In the genomic region with DNA sequence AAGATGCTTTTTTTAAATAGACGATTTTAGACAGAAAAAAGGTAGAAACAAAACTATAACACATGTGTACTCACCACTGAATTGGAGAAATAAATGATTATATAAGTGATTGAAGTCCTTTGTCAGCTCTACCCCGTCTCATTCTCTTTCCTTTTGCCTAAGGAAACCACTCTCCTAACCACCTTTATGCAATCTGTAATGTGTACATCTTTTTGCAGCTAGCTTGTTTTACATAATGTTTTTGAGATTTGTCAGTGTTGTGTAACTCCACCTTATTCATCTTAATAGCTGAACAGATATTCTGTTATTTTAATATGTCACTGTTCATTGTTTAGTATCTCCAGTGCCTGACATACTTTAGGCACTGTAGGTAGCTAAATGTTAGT, we compare ENCODE assay signal across 8 cellular contexts. TPM values are rescaled to one million over a fixed set of nuclear protein-coding genes. Genes with fewer than 3 reads are reported as not detected.
A peak's percentile ranks its signal among the peaks of the same experiment; 100 is the strongest.
DNase-seq lines count a peak whose midpoint lies in the region; ATAC-seq and TF ChIP-seq lines count a peak whose summit lies in the region.

No MANE protein-coding gene starts in this region.

- no peaks in the 10 kb centered on the region for H4K20me1 ChIP-seq in BLaER1 treated with 17β-estradiol and CSF1 and Interleukin-3, amounts not matched to agents 10 nM and 100 nM

- peak overlapping the region; percentile 66 to 93 (median 79) for H3K4me2 ChIP-seq in BLaER1 treated with 17β-estradiol and CSF1 and Interleukin-3, amounts not matched to agents 10 nM and 100 nM

- H3K36me3 ChIP-seq in BLaER1 treated with 17β-estradiol and CSF1 and Interleukin-3, amounts not matched to agents 10 nM and 100 nM = peaks cover 23 to 42% (median 33%) of the 10 kb centered on the region in 11 experiments

- H3K9me3 ChIP-seq in BLaER1 treated with 17β-estradiol and CSF1 and Interleukin-3, amounts not matched to agents 10 nM and 100 nM (replicated peaks in 1 of 11) = peaks cover 0 to 10% (median 3%) of the 10 kb centered on the region in 11 experiments; a peak in 8 of 22 replicates

- peaks cover 32 to 47% of the 10 kb centered on the region in 2 donors for H3K4me1 Mint-ChIP-seq in natural killer cell treated with Interleukin-12 subunit alpha and Interleukin-12 subunit beta and Interleukin-15 and Interleukin-18, amount 100 ng/mL, for 72 hours (ENCODE audit: low read depth in 2 of 2)

- no peaks in the 10 kb centered on the region for H3K27me3 ChIP-seq in BLaER1 treated with 17β-estradiol and CSF1 and Interleukin-3, amounts not matched to agents 10 nM and 100 nM

- intact Hi-C loops in sciatic nerve (cut with DNase I) = no loop called here

- no peaks in the 10 kb centered on the region for H3K27me3 Mint-ChIP-seq in natural killer cell treated with Interleukin-12 subunit alpha and Interleukin-12 subunit beta and Interleukin-15 and Interleukin-18, amount 100 ng/mL, for 72 hours

- peaks cover 2% of the 10 kb centered on the region for H3K36me3 Mint-ChIP-seq in natural killer cell treated with Interleukin-12 subunit alpha and Interleukin-12 subunit beta and Interleukin-15 and Interleukin-18, amount 100 ng/mL, for 72 hours

- peak overlapping the region; percentile 98 for H3K4me3 Mint-ChIP-seq in natural killer cell treated with Interleukin-12 subunit alpha and Interleukin-12 subunit beta and Interleukin-15 and Interleukin-18, amount 100 ng/mL, for 72 hours

- H3K27ac ChIP-seq in BLaER1 treated with 17β-estradiol and CSF1 and Interleukin-3, amounts not matched to agents 10 nM and 100 nM = peak overlapping the region; percentile 53 to 95 (median 90)
- H3K27ac ChIP-seq in coronary artery = peak overlapping the region; percentile 93 to 96

- H3K9ac ChIP-seq in BLaER1 treated with 17β-estradiol and CSF1 and Interleukin-3, amounts not matched to agents 10 nM and 100 nM = peak overlapping the region; percentile 84 to 96 (median 90)

- peak; percentile 16 for DNase-seq in NCI-H146 (lab: John Stamatoyannopoulos, UW)
- DNase-seq in coronary artery (ENCODE audit: low spot score) = no peak
- DNase-seq in natural killer cell treated with Interleukin-12 subunit alpha and Interleukin-12 subunit beta and Interleukin-15 and Interleukin-18, amount 100 ng/mL, for 72 hours (ENCODE audit: low spot score) = no peak
- no peak for DNase-seq in DMS114 treated with DMSO at 0.1 percent for 48 hours (lab: John Stamatoyannopoulos, UW; ENCODE audit: unreplicated experiment)
- DNase-seq in NCI-H187 treated with DMSO at 0.1 percent for 48 hours (lab: John Stamatoyannopoulos, UW) = no peak
- DNase-seq in NCI-H1092 (lab: John Stamatoyannopoulos, UW) = no peak
- DNase-seq in sciatic nerve (ENCODE audit: low spot score) = no peak

- peaks cover 20 to 69% (median 43%) of the 10 kb centered on the region in 10 experiments for H3K4me1 ChIP-seq in BLaER1 treated with 17β-estradiol and CSF1 and Interleukin-3, amounts not matched to agents 10 nM and 100 nM

- no peak for TF ChIP-seq CTCF in coronary artery (IDR thresholded peaks at IDR 0.05)

- no peak for ATAC-seq in natural killer cell treated with Interleukin-12 subunit alpha and Interleukin-12 subunit beta and Interleukin-15 and Interleukin-18, amount 100 ng/mL, for 72 hours
- ATAC-seq in sciatic nerve = no peak

- H3K27ac Mint-ChIP-seq in natural killer cell treated with Interleukin-12 subunit alpha and Interleukin-12 subunit beta and Interleukin-15 and Interleukin-18, amount 100 ng/mL, for 72 hours = peak overlapping the region; percentile 98

- no peaks in the 10 kb centered on the region for H3K9me3 Mint-ChIP-seq in natural killer cell treated with Interleukin-12 subunit alpha and Interleukin-12 subunit beta and Interleukin-15 and Interleukin-18, amount 100 ng/mL, for 72 hours

- H3K4me3 ChIP-seq in BLaER1 treated with 17β-estradiol and CSF1 and Interleukin-3, amounts not matched to agents 10 nM and 100 nM = peak overlapping the region; percentile 72 to 94 (median 78)
- peak overlapping the region; percentile 88 for H3K4me3 ChIP-seq in coronary artery

RNA-seq across cellular contexts. Expression of gene FAM200B, which starts 0.7 kb away (rescaled TPM):
- total RNA-seq in natural killer cell treated with Interleukin-12 subunit alpha and Interleukin-12 subunit beta and Interleukin-15 and Interleukin-18, amount 100 ng/mL, for 72 hours = 10 to 100 TPM; 10.7 to 11.0 TPM
- 42.8 TPM for total RNA-seq in sciatic nerve

RNA-seq across cellular contexts. Expression of gene BST1, which starts 20.5 kb away (rescaled TPM):
- 1 to 10 TPM in 1 of 2 donors, under 1 TPM in 1; 0.39 to 1.5 TPM for total RNA-seq in natural killer cell treated with Interleukin-12 subunit alpha and Interleukin-12 subunit beta and Interleukin-15 and Interleukin-18, amount 100 ng/mL, for 72 hours
- 9.1 TPM for total RNA-seq in sciatic nerve

RNA-seq across cellular contexts. Expression of gene FBXL5, which starts 27.2 kb away (rescaled TPM):
- 10 to 100 TPM; 50.5 to 73.9 TPM for total RNA-seq in natural killer cell treated with Interleukin-12 subunit alpha and Interleukin-12 subunit beta and Interleukin-15 and Interleukin-18, amount 100 ng/mL, for 72 hours
- 97.4 TPM for total RNA-seq in sciatic nerve
